ENCODE assay signal across 11 cellular contexts in the genomic region with DNA sequence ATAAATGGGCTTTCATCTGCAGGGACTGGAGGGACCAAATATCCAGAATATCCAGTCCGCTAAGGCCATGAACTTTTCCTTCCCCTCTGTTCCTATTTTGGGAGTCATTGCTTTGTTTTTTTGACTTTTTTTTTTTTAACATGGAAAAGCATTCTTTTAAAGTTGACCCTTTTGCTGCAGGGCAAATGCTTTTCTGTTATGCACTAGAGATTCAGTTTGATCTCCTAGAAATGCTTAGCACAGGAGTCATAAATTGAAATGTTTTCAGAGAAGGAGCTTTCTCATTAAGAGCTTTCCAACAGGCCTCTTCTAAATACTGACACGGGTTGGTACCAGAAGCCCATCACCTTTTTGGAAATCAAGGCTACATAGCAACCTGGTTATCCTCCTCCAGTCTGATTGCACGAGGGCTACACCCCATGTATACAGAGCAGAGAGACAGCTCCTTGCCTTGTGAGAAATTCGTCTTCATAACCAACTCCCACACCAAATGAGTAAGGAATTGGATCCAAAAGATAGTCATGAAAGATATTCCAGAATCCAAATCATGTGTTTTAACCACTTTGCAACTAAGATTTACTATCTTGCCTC.
DNase-seq lines count a peak whose midpoint lies in the region; ATAC-seq and TF ChIP-seq lines count a peak whose summit lies in the region.
"Had no signal": no experiment of that assay in that cellular context is flagged by ENCODE, and none has a peak within 500 bp of the region (broad histone marks: within the 10 kb centered on the region; RNA-seq: fewer than 3 reads in every experiment).

No MANE protein-coding gene starts in this region.

- peaks cover 8% of the 10 kb centered on the region for H3K36me3 Mint-ChIP-seq in activated B cell treated with CpG ODN at 0.5 μM for 24 hours (ENCODE audit: low read depth)

- peaks cover 7 to 41% (median 26%) of the 10 kb centered on the region in 5 donors for H3K4me1 ChIP-seq in subcutaneous abdominal adipose tissue (ENCODE audit: control insufficient read depth in 5 of 5, insufficient read depth in 5 of 5, low read length in 5 of 5)
- H3K4me1 ChIP-seq in gastrocnemius medialis = peaks cover 23 to 32% of the 10 kb centered on the region in 2 donors

- no peak for TF ChIP-seq POLR2A in gastrocnemius medialis (IDR thresholded peaks at IDR 0.05)

- H3K4me3 ChIP-seq in GM12865 (ENCODE audit: low read depth, low read length) (peak overlapping the region; percentile 55), subcutaneous abdominal adipose tissue (ENCODE audit: low read depth in 1 of 5, low read length in 5 of 5) (no peak overlapping the region), gastrocnemius medialis (no peak overlapping the region)

- ATAC-seq in activated B cell treated with CpG ODN at 0.5 μM for 24 hours (ENCODE audit: low read depth) = no peak
- ATAC-seq in GM18870 (IDR thresholded peaks at IDR 0.05; ENCODE audit: unreplicated experiment) = no peak
- ATAC-seq in gastrocnemius medialis = no peak
- ATAC-seq in GM18907 (IDR thresholded peaks at IDR 0.05; ENCODE audit: unreplicated experiment) = no peak
- ATAC-seq: left lobe of liver had no signal

- H3K9me3 ChIP-seq in subcutaneous abdominal adipose tissue (ENCODE audit: control insufficient read depth in 5 of 5, low read length in 5 of 5) = no peaks in the 10 kb centered on the region
- no peaks in the 10 kb centered on the region for H3K9me3 ChIP-seq in gastrocnemius medialis

- peaks cover 89% of the 10 kb centered on the region for H3K4me1 Mint-ChIP-seq in activated B cell treated with CpG ODN at 0.5 μM for 24 hours

- H3K36me3 ChIP-seq in subcutaneous abdominal adipose tissue (ENCODE audit: control insufficient read depth in 5 of 5, insufficient read depth in 5 of 5, low read length in 5 of 5) (no peaks in the 10 kb centered on the region), gastrocnemius medialis (no peaks in the 10 kb centered on the region)

- DNase-seq in GM12865 (ENCODE audit: low read depth) (peak; percentile 49), activated B cell treated with CpG ODN at 0.5 μM for 24 hours (no peak), left kidney (ENCODE audit: low read depth, low spot score) (peak; percentile 57), gastrocnemius medialis (no peak)
- no peak for DNase-seq in stimulated activated CD4-positive, alpha-beta T cell treated with anti-CD3 and anti-CD28 coated beads, Interleukin-15, amount 100 ng/mL, for 24 hours
- DNase-seq: activated CD8-positive, alpha-beta memory T cell treated with anti-CD3 and anti-CD28 coated beads for 24 hours; NCI-H524 treated with DMSO at 0.1 percent for 48 hours had no signal

- in situ Hi-C loops in gastrocnemius medialis (cut with MboI; ENCODE audit: low sequenced_read_pairs in 4 of 4) = no loop called here

- POLR2A ChIA-PET in activated B cell treated with CpG ODN at 0.5 μM for 24 hours (lab: Charles Lee) = interaction anchor here (0.7 to 16.7 kb wide), 22 partner anchors 14 to 412 kb away, joined by 3 to 350 read pairs (median 5); a partner anchor contains a TSS

- H3K27ac Mint-ChIP-seq in activated B cell treated with CpG ODN at 0.5 μM for 24 hours = peak overlapping the region; percentile 92

- H3K27me3 Mint-ChIP-seq in activated B cell treated with CpG ODN at 0.5 μM for 24 hours = no peaks in the 10 kb centered on the region

- intact Hi-C loops in activated B cell treated with CpG ODN at 0.5 μM for 24 hours (cut with micrococcal nuclease) (loop anchor here (2.0 to 10.0 kb wide), 4 partner anchors 36 to 458 kb away; no protein-coding TSS in a partner anchor), gastrocnemius medialis (cut with DNase I; ENCODE audit: low total_unique reads) (no loop called here)

- no peak overlapping the region for H3K9ac ChIP-seq in subcutaneous abdominal adipose tissue (ENCODE audit: low read length in 5 of 5)

- CTCF ChIA-PET in activated B cell treated with CpG ODN at 0.5 μM for 24 hours (lab: Charles Lee) = interaction anchor here (0.9 to 1.5 kb wide), 3 partner anchors 152 to 280 kb away, joined by 3 to 5 read pairs (median 3); no protein-coding TSS in a partner anchor

- no peaks in the 10 kb centered on the region for H3K27me3 ChIP-seq in subcutaneous abdominal adipose tissue (ENCODE audit: control insufficient read depth in 5 of 5, insufficient read depth in 4 of 5, low read length in 5 of 5)
- no peaks in the 10 kb centered on the region for H3K27me3 ChIP-seq in gastrocnemius medialis

- H3K27ac ChIP-seq in subcutaneous abdominal adipose tissue (ENCODE audit: low read depth, low read length) = peak overlapping the region; percentile 43
- no peak overlapping the region for H3K27ac ChIP-seq in gastrocnemius medialis

- TF ChIP-seq CTCF in GM12865 (IDR thresholded peaks at IDR 0.05; ENCODE audit: insufficient read depth, low read depth, low read length, missing control alignments) (no peak), activated B cell treated with CpG ODN at 0.5 μM for 24 hours (IDR thresholded peaks at IDR 0.05) (no peak), gastrocnemius medialis (IDR thresholded peaks at IDR 0.05 in 4 of 5, conservative IDR thresholded peaks at IDR 0.05 in 1 of 5) (no peak)

- H3K4me3 Mint-ChIP-seq in activated B cell treated with CpG ODN at 0.5 μM for 24 hours = peak overlapping the region; percentile 76

- H3K9me3 Mint-ChIP-seq in activated B cell treated with CpG ODN at 0.5 μM for 24 hours = no peaks in the 10 kb centered on the region

Comparison
In these comparisons a context has a peak if more than half of its experiments do, and no peak if none do; other contexts are left out.
1. DNase-seq: peak in GM12865 (single experiment) and left kidney (single experiment); none in activated B cell treated with CpG ODN at 0.5 μM for 24 hours (single experiment), gastrocnemius medialis (0 of 2) and stimulated activated CD4-positive, alpha-beta T cell treated with anti-CD3 and anti-CD28 coated beads, Interleukin-15, amount 100 ng/mL, for 24 hours (single experiment).